17 cellular contexts compared by ENCODE assay signal in the genomic region with DNA sequence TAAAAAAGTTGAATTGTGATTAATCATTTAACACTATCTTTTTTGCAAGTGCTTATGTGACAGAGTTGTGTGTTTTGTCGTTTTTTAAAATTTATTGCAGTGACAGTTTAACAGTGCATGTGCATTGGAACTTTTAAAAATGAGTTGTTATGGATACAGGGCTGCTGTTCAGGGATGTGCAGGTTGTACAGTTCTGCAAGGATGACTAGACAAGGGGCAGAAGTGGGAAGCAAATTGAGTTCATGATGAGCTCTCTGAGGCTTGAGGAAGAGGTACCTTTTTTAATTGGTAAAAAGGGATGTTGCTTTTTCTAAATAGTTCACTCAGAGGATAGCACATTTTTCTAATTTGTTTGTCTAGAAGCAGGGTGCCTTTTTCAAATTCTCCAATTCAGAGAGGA.
"Had no signal": no experiment of that assay in that cellular context is flagged by ENCODE, and none has a peak within 500 bp of the region (broad histone marks: within the 10 kb centered on the region; RNA-seq: fewer than 3 reads in every experiment).

No MANE protein-coding gene starts in this region.

- ATAC-seq: activated naive CD4-positive, alpha-beta T cell treated with anti-CD3 and anti-CD28 coated beads, Interleukin-2, amount 50 U/mL, for 72 hours; activated T-helper 17 cell treated with anti-CD3 and anti-CD28 coated beads, Interleukin-2, amount 50 U/mL, for 72 hours; effector memory CD8-positive, alpha-beta T cell; gastrocnemius medialis; right cardiac atrium had no signal

- DNase-seq: activated CD4-positive, alpha-beta T cell treated with anti-CD3 and anti-CD28 coated beads for 1 hour; activated T-cell treated with anti-CD3 and anti-CD28 coated beads, Interleukin-2, amount 50 U/mL, for 24 hours; aorta; effector memory CD8-positive, alpha-beta T cell; gastrocnemius medialis; pancreas; right cardiac atrium; stimulated activated CD4-positive, alpha-beta T cell treated with anti-CD3 and anti-CD28 coated beads, Interleukin-12 subunit alpha, Interleukin-12 subunit beta, amount 100 ng/mL, for 4 hours; stimulated activated CD4-positive, alpha-beta T cell treated with anti-CD3 and anti-CD28 coated beads, Interleukin-4, amount 100 ng/mL, for 4 hours; stomach; T-helper 9 cell had no signal

- H3K27me3 ChIP-seq: esophagus muscularis mucosa, gastrocnemius medialis, neutrophil, pancreas, stomach, suprapubic skin, tibial nerve had no signal

- H3K9me3 ChIP-seq: esophagus muscularis mucosa, gastrocnemius medialis, neutrophil, pancreas, stomach, suprapubic skin, tibial nerve had no signal

- H3K27ac ChIP-seq: esophagus muscularis mucosa, gastrocnemius medialis, neutrophil, pancreas, stomach, suprapubic skin, tibial nerve had no signal

- H3K4me1 ChIP-seq: esophagus muscularis mucosa, gastrocnemius medialis, suprapubic skin had no signal

- H3K4me3 ChIP-seq: esophagus muscularis mucosa, gastrocnemius medialis, pancreas, stomach, suprapubic skin, tibial nerve had no signal
